Comparison of ENCODE assay signal across 11 cellular contexts in the genomic region with DNA sequence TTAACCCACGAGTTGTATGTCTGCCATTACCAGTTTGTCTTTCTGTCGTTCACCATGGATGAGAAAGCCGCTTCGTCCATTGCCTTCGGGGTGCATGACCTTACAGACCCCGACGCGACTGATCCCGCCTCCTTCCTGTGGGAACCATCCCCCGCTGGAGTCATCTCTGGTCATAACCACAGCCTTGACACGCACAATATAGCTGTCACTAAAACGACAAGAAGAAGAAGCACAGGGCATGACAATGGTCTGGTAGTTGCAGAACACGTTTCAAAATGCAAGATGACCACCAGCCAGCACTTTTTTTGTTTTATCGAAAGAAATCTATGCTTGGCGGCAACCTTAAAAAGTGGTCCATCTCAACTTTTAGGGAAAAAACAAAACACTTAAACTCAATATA.
"Had no signal": no experiment of that assay in that cellular context is flagged by ENCODE, and none has a peak within 500 bp of the region (broad histone marks: within the 10 kb centered on the region; RNA-seq: fewer than 3 reads in every experiment).

No MANE protein-coding gene starts in this region.

- H3K27ac Mint-ChIP-seq: activated naive CD4-positive, alpha-beta T cell treated with anti-CD3 and anti-CD28 coated beads for 36 hours; activated T-helper 17 cell treated with anti-CD3 and anti-CD28 coated beads, Interleukin-2, amount 50 U/mL, for 72 hours had no signal

- ATAC-seq: activated T-helper 17 cell treated with anti-CD3 and anti-CD28 coated beads, Interleukin-2, amount 50 U/mL, for 72 hours; gastrocnemius medialis had no signal

- H3K4me1 Mint-ChIP-seq: activated T-helper 17 cell treated with anti-CD3 and anti-CD28 coated beads, Interleukin-2, amount 50 U/mL, for 72 hours had no signal

- H3K9me3 Mint-ChIP-seq: activated naive CD4-positive, alpha-beta T cell treated with anti-CD3 and anti-CD28 coated beads for 36 hours; activated T-helper 17 cell treated with anti-CD3 and anti-CD28 coated beads, Interleukin-2, amount 50 U/mL, for 72 hours had no signal

- H3K27me3 Mint-ChIP-seq: activated T-helper 17 cell treated with anti-CD3 and anti-CD28 coated beads, Interleukin-2, amount 50 U/mL, for 72 hours had no signal

- H3K4me3 Mint-ChIP-seq: activated naive CD4-positive, alpha-beta T cell treated with anti-CD3 and anti-CD28 coated beads for 36 hours; activated T-helper 17 cell treated with anti-CD3 and anti-CD28 coated beads, Interleukin-2, amount 50 U/mL, for 72 hours had no signal

- H3K4me3 ChIP-seq: gastrocnemius medialis, left ventricle myocardium inferior had no signal

- DNase-seq: activated CD4-positive, alpha-beta T cell treated with anti-CD3 and anti-CD28 coated beads for 48 hours; activated naive CD4-positive, alpha-beta T cell treated with anti-CD3 and anti-CD28 coated beads for 36 hours; gastrocnemius medialis; kidney; left ventricle myocardium inferior; mesendoderm; small intestine; SW 1271; T-helper 9 cell; trophoblast cell had no signal
